Comparison of ENCODE assay signal across 1 cellular context in the genomic region with DNA sequence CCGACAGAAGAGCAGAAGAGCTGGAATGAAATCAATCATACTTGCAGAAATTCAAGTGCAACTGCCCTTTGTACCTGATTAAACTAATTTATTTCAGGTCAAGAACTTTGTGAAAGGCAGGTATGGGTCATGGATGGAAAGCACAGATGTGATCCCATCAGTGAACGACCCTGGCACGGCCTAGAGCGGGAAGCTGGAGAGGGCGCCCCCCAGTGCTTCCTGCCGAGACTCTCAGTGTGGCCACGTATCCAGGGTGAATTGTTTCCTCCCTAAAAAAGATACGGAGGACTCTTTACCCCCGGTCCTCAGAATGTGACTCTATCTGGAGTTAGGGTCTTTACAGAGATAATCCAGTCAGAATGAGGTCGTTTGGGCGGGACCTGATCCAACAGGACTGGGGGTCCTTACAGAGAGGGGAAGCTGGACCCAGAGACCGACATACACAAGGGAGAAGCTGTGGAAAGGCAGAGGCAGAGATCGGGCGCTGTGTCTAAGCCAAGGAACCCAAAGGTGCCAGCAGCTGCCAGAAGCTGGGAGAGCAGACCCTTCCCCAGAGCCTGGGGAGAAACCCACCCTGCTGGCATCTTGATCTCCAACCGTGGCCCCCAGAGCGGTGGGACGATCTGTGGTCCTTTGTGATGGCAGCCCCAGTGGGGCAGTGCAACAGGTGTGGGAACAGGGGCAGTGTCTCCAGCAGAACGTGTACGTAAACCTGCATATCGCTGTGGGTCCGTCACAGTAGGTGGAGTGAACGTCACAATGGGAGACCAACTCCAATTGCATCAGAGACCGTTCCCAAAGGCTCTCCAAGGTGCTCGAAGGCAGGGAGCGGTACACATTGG.
TF ChIP-seq lines count a peak whose summit lies in the region.

No MANE protein-coding gene starts in this region.

TF ChIP-seq in SK-N-SH treated with all-trans-retinoic acid at 6 μM for 48 hours, 23 proteins besides CTCF, POLR2A, EP300 and RAD21 (continued from another document):
- TF ChIP-seq, protein P1, sequence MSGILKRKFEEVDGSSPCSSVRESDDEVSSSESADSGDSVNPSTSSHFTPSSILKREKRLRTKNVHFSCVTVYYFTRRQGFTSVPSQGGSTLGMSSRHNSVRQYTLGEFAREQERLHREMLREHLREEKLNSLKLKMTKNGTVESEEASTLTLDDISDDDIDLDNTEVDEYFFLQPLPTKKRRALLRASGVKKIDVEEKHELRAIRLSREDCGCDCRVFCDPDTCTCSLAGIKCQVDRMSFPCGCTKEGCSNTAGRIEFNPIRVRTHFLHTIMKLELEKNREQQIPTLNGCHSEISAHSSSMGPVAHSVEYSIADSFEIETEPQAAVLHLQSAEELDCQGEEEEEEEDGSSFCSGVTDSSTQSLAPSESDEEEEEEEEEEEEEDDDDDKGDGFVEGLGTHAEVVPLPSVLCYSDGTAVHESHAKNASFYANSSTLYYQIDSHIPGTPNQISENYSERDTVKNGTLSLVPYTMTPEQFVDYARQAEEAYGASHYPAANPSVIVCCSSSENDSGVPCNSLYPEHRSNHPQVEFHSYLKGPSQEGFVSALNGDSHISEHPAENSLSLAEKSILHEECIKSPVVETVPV (CRISPR knock-in tag; IDR thresholded peaks at IDR 0.05), result no peak
- TF ChIP-seq ZNF565 (CRISPR knock-in tag; conservative IDR thresholded peaks at IDR 0.05; ENCODE audit: low read depth) (no peak), ARNTL (CRISPR knock-in tag; IDR thresholded peaks at IDR 0.05; ENCODE audit: borderline replicate concordance, low read depth) (no peak), ESRRG (CRISPR knock-in tag; IDR thresholded peaks at IDR 0.05) (no peak), OSR1 (CRISPR knock-in tag; IDR thresholded peaks at IDR 0.05) (no peak), TOX (CRISPR knock-in tag; IDR thresholded peaks at IDR 0.05; ENCODE audit: borderline replicate concordance) (no peak), PPARA (CRISPR knock-in tag; IDR thresholded peaks at IDR 0.05; ENCODE audit: borderline replicate concordance) (no peak), ZNF70 (CRISPR knock-in tag; IDR thresholded peaks at IDR 0.05) (no peak), ZNF8 (CRISPR knock-in tag; IDR thresholded peaks at IDR 0.05) (no peak)
- TF ChIP-seq, protein P2, sequence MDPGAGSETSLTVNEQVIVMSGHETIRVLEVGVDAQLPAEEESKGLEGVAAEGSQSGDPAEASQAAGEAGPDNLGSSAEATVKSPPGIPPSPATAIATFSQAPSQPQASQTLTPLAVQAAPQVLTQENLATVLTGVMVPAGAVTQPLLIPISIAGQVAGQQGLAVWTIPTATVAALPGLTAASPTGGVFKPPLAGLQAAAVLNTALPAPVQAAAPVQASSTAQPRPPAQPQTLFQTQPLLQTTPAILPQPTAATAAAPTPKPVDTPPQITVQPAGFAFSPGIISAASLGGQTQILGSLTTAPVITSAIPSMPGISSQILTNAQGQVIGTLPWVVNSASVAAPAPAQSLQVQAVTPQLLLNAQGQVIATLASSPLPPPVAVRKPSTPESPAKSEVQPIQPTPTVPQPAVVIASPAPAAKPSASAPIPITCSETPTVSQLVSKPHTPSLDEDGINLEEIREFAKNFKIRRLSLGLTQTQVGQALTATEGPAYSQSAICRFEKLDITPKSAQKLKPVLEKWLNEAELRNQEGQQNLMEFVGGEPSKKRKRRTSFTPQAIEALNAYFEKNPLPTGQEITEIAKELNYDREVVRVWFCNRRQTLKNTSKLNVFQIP (CRISPR knock-in tag; IDR thresholded peaks at IDR 0.05; ENCODE audit: borderline replicate concordance, low read depth), result no peak
TF ChIP-seq in SK-N-SH treated with all-trans-retinoic acid at 6 μM for 48 hours: peak in this region for 0.
